Comparison of ENCODE assay signal across 18 cellular contexts in the genomic region with DNA sequence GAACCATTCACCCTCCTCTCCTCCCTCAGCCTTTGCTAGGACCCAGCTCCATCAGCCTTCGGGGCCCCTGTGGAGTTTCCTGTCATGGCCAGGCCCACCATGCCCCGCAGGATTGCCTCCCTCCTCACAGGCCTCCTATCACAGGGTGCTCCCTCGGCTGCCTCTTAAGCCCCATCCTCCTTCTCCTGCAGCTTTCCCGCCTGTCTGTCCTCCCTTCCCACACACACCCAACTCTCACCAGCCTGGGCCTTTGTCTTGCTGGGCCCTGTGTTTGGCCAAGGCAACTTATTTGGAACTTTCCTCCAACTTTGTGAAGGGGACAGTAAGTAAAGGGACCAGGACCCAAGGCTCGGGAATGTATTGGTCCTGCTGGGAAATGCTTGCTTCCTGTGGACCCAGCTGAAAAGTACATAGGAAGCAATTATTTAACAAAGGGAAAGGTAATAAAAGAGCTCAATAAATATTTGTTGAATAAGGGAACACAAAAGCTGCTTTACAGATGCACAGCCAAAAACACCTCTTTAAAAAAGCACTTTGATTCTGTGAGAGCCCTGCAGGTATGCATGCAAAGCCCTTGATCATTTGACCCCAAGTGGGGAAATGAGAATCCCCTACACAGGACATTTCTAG. TPM values are rescaled to one million over a fixed set of nuclear protein-coding genes. Genes with fewer than 3 reads are reported as not detected.
A peak's percentile ranks its signal among the peaks of the same experiment; 100 is the strongest.
DNase-seq lines count a peak whose midpoint lies in the region; ATAC-seq and TF ChIP-seq lines count a peak whose summit lies in the region.
"Had no signal": no experiment of that assay in that cellular context is flagged by ENCODE, and none has a peak within 500 bp of the region (broad histone marks: within the 10 kb centered on the region; RNA-seq: fewer than 3 reads in every experiment).

No MANE protein-coding gene starts in this region.

- H2BK120ac ChIP-seq in neuronal stem cell (ENCODE audit: low read depth, low read length), result no peak overlapping the region

- peaks cover 0 to 6% of the 10 kb centered on the region in 2 donors for H3K4me1 ChIP-seq in neuronal stem cell (ENCODE audit: control insufficient read depth in 2 of 2, insufficient read depth in 1 of 2, low read depth in 1 of 2, low read length in 2 of 2)
- H3K4me1 ChIP-seq: left ventricle myocardium inferior had no signal

- POLR2A ChIA-PET in WTC11 (lab: Charles Lee), result interaction anchor here (0.8 kb wide), 1 partner anchor 33 kb away, joined by 3 read pairs; no protein-coding TSS in a partner anchor

- H3K4me2 ChIP-seq in neuronal stem cell (ENCODE audit: insufficient read depth, low read length, poor library complexity, severe bottlenecking), result no peak overlapping the region

- ATAC-seq in WTC11, result peak; percentile 43

- no peak overlapping the region for H2BK15ac ChIP-seq in neuronal stem cell (ENCODE audit: low read length)

- H3K9me3 ChIP-seq in neuronal stem cell (replicated peaks in 1 of 2; ENCODE audit: control insufficient read depth in 2 of 2, insufficient read depth in 1 of 2, low read depth in 1 of 2, low read length in 2 of 2), result no peaks in the 10 kb centered on the region
- H3K9me3 ChIP-seq: left ventricle myocardium inferior, neutrophil, spleen had no signal

- CTCF ChIA-PET in WTC11 (lab: Charles Lee), result interaction anchor here (1.2 to 2.0 kb wide), 4 partner anchors 8 to 183 kb away, joined by 3 to 7 read pairs (median 4); no protein-coding TSS in a partner anchor

- H3K9me3 Mint-ChIP-seq in WTC11, result no peaks in the 10 kb centered on the region
- H3K9me3 Mint-ChIP-seq: activated naive CD4-positive, alpha-beta T cell treated with anti-CD3 and anti-CD28 coated beads, Interleukin-2, amount 50 U/mL, for 24 hours had no signal

- no peaks in the 10 kb centered on the region for H3K36me3 ChIP-seq in neuronal stem cell (replicated peaks in 1 of 2; ENCODE audit: control insufficient read depth in 2 of 2, insufficient read depth in 2 of 2, low read length in 2 of 2)
- H3K36me3 ChIP-seq: left ventricle myocardium inferior, neutrophil, spleen had no signal

- no peak overlapping the region for H3K4me3 ChIP-seq in neuronal stem cell (ENCODE audit: low read length in 2 of 2)
- H3K4me3 ChIP-seq: left ventricle myocardium inferior, spleen had no signal

- H3K27me3 ChIP-seq in neuronal stem cell (ENCODE audit: control insufficient read depth in 3 of 3, insufficient read depth in 3 of 3, low read depth in 1 of 3, low read length in 3 of 3), result no peaks in the 10 kb centered on the region
- H3K27me3 ChIP-seq: neutrophil, spleen had no signal

- no peak overlapping the region for H2BK12ac ChIP-seq in neuronal stem cell (ENCODE audit: low read length)

- H3K27me3 Mint-ChIP-seq in WTC11 (ENCODE audit: low read depth), result no peaks in the 10 kb centered on the region
- H3K27me3 Mint-ChIP-seq: activated naive CD4-positive, alpha-beta T cell treated with anti-CD3 and anti-CD28 coated beads, Interleukin-2, amount 50 U/mL, for 24 hours had no signal

- DNase-seq in DMS153 (lab: John Stamatoyannopoulos, UW) (peak; percentile 84), WTC11 (ENCODE audit: low spot score) (no peak), neuronal stem cell (ENCODE audit: low spot score) (no peak), CD1c-positive myeloid dendritic cell (ENCODE audit: extremely low spot score) (no peak), AG08396 (ENCODE audit: low spot score) (no peak), kidney glomerular epithelial cell (lab: John Stamatoyannopoulos, UW) (no peak)
- DNase-seq: activated CD4-positive, alpha-beta T cell treated with anti-CD3 and anti-CD28 coated beads for 48 hours; cerebellar nuclear complex; effector memory CD4-positive, alpha-beta T cell; HCEC 1CT; left ventricle myocardium inferior; NCI-H1436 treated with DMSO at 0.1 percent for 48 hours; NCI-H226; stimulated activated CD4-positive, alpha-beta T cell treated with anti-CD3 and anti-CD28 coated beads, Interleukin-4, amount 100 ng/mL, for 4 hours had no signal

- H3K23ac ChIP-seq in neuronal stem cell (ENCODE audit: low read depth, low read length, poor library complexity), result no peak overlapping the region

- no peak overlapping the region for H2AFZ ChIP-seq in neuronal stem cell (ENCODE audit: low read length)

- no peak overlapping the region for H3K4me3 Mint-ChIP-seq in WTC11
- H3K4me3 Mint-ChIP-seq: activated naive CD4-positive, alpha-beta T cell treated with anti-CD3 and anti-CD28 coated beads, Interleukin-2, amount 50 U/mL, for 24 hours had no signal

- peak overlapping the region; percentile 69 for H3K27ac ChIP-seq in C4-2B
- H3K27ac ChIP-seq in neuronal stem cell (replicated peaks; ENCODE audit: low read length), result no peak overlapping the region
- H3K27ac ChIP-seq: left ventricle myocardium inferior, neutrophil, spleen had no signal

- no peak overlapping the region for H3K9ac ChIP-seq in neuronal stem cell (ENCODE audit: low read depth, low read length, poor library complexity)

- no peak overlapping the region for H2AK5ac ChIP-seq in neuronal stem cell (ENCODE audit: low read depth, low read length)

- no CpG with 5 or more reads among the region's 5 CpGs for WGBS in neuronal stem cell (ENCODE audit: extremely low coverage in 2 of 2, insufficient read length in 2 of 2, insufficient replicate concordance in 1 of 2), 2 donors

- no peak overlapping the region for H4K91ac ChIP-seq in neuronal stem cell (ENCODE audit: low read depth, low read length, poor library complexity)

- H3K36me3 Mint-ChIP-seq in WTC11, result no peaks in the 10 kb centered on the region
- H3K36me3 Mint-ChIP-seq: activated naive CD4-positive, alpha-beta T cell treated with anti-CD3 and anti-CD28 coated beads, Interleukin-2, amount 50 U/mL, for 24 hours had no signal

- no peak overlapping the region for H3K14ac ChIP-seq in neuronal stem cell (ENCODE audit: low read length)

- H3K18ac ChIP-seq in neuronal stem cell (ENCODE audit: low read length), result peak overlapping the region; percentile 15

- H2BK5ac ChIP-seq in neuronal stem cell (ENCODE audit: low read length), result no peak overlapping the region

- peak overlapping the region; percentile 39; the same call in 1 of the 2 replicates for H3K27ac Mint-ChIP-seq in WTC11
- H3K27ac Mint-ChIP-seq: activated naive CD4-positive, alpha-beta T cell treated with anti-CD3 and anti-CD28 coated beads, Interleukin-2, amount 50 U/mL, for 24 hours had no signal

- no peak for TF ChIP-seq CTCF in C4-2B (conservative IDR thresholded peaks at IDR 0.05)
- TF ChIP-seq CTCF in WTC11 (IDR thresholded peaks at IDR 0.05), result no peak

- H3K79me1 ChIP-seq in neuronal stem cell (ENCODE audit: low read depth, low read length), result no peaks in the 10 kb centered on the region

- no peak overlapping the region for H4K8ac ChIP-seq in neuronal stem cell (ENCODE audit: low read depth, low read length)

- no peak overlapping the region for H3K4ac ChIP-seq in neuronal stem cell (ENCODE audit: low read length)

- peaks cover 10% of the 10 kb centered on the region for H3K4me1 Mint-ChIP-seq in WTC11

TF ChIP-seq in WTC11, 78 proteins besides CTCF, POLR2A, EP300 and RAD21 (continues in another document):
- TF ChIP-seq MXD4 (CRISPR knock-in tag; IDR thresholded peaks at IDR 0.05; ENCODE audit: borderline replicate concordance) (no peak), ZNF138 (CRISPR knock-in tag; conservative IDR thresholded peaks at IDR 0.05) (no peak), ZNF232 (CRISPR knock-in tag; IDR thresholded peaks at IDR 0.05) (no peak), ELF4 (CRISPR knock-in tag; IDR thresholded peaks at IDR 0.05; ENCODE audit: low read depth) (no peak)
- TF ChIP-seq, protein P1, sequence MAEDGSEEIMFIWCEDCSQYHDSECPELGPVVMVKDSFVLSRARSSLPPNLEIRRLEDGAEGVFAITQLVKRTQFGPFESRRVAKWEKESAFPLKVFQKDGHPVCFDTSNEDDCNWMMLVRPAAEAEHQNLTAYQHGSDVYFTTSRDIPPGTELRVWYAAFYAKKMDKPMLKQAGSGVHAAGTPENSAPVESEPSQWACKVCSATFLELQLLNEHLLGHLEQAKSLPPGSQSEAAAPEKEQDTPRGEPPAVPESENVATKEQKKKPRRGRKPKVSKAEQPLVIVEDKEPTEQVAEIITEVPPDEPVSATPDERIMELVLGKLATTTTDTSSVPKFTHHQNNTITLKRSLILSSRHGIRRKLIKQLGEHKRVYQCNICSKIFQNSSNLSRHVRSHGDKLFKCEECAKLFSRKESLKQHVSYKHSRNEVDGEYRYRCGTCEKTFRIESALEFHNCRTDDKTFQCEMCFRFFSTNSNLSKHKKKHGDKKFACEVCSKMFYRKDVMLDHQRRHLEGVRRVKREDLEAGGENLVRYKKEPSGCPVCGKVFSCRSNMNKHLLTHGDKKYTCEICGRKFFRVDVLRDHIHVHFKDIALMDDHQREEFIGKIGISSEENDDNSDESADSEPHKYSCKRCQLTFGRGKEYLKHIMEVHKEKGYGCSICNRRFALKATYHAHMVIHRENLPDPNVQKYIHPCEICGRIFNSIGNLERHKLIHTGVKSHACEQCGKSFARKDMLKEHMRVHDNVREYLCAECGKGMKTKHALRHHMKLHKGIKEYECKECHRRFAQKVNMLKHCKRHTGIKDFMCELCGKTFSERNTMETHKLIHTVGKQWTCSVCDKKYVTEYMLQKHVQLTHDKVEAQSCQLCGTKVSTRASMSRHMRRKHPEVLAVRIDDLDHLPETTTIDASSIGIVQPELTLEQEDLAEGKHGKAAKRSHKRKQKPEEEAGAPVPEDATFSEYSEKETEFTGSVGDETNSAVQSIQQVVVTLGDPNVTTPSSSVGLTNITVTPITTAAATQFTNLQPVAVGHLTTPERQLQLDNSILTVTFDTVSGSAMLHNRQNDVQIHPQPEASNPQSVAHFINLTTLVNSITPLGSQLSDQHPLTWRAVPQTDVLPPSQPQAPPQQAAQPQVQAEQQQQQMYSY (CRISPR knock-in tag; IDR thresholded peaks at IDR 0.05), result no peak
- TF ChIP-seq, protein P2, sequence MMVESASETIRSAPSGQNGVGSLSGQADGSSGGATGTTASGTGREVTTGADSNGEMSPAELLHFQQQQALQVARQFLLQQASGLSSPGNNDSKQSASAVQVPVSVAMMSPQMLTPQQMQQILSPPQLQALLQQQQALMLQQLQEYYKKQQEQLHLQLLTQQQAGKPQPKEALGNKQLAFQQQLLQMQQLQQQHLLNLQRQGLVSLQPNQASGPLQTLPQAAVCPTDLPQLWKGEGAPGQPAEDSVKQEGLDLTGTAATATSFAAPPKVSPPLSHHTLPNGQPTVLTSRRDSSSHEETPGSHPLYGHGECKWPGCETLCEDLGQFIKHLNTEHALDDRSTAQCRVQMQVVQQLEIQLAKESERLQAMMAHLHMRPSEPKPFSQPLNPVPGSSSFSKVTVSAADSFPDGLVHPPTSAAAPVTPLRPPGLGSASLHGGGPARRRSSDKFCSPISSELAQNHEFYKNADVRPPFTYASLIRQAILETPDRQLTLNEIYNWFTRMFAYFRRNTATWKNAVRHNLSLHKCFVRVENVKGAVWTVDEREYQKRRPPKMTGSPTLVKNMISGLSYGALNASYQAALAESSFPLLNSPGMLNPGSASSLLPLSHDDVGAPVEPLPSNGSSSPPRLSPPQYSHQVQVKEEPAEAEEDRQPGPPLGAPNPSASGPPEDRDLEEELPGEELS (CRISPR knock-in tag; IDR thresholded peaks at IDR 0.05), result no peak

RNA-seq across cellular contexts. Expression of a gene that starts 31.5 kb away (rescaled TPM):
- 1.1 to 1.4 TPM (median 1.1 TPM) in 3 replicates for total RNA-seq in WTC11 (2021)
- polyA plus RNA-seq in neuronal stem cell (2013, experiment 1 of 2), result 0.24 TPM
- polyA plus RNA-seq in neuronal stem cell (2013, experiment 2 of 2), result 0.22 TPM
